In genomic region chr3:71652786-71653419, GRCh38 we compare ENCODE assay signal across 8 cellular contexts.
DNase-seq lines count a peak whose midpoint lies in the region; ATAC-seq and TF ChIP-seq lines count a peak whose summit lies in the region.

No MANE protein-coding gene starts in this region.

- H3K4me3 Mint-ChIP-seq in activated T-helper 1 cell treated with anti-CD3 and anti-CD28 coated beads, Interleukin-12 subunit alpha, Interleukin-12 subunit beta, Interleukin-2, Interleukin-4 antibody, amounts not matched to agents 30 ng/mL and 10 ng/mL and 1 ng/mL, durations not matched to agents 14 hours and 24 hours and 36 hours, result no peak overlapping the region
- no peak overlapping the region for H3K4me3 Mint-ChIP-seq in glutamatergic neuron (ENCODE audit: unreplicated experiment)

- H3K27ac ChIP-seq in psoas muscle, result no peak overlapping the region

- no peaks in the 10 kb centered on the region for H3K4me1 Mint-ChIP-seq in activated T-helper 1 cell treated with anti-CD3 and anti-CD28 coated beads, Interleukin-12 subunit alpha, Interleukin-12 subunit beta, Interleukin-2, Interleukin-4 antibody, amounts not matched to agents 30 ng/mL and 10 ng/mL and 1 ng/mL, durations not matched to agents 14 hours and 24 hours and 36 hours (ENCODE audit: low read depth)
- no peaks in the 10 kb centered on the region for H3K4me1 Mint-ChIP-seq in glutamatergic neuron (ENCODE audit: low read depth, unreplicated experiment)

- no peaks in the 10 kb centered on the region for H3K27me3 ChIP-seq in BE2C
- H3K27me3 ChIP-seq in psoas muscle (ENCODE audit: insufficient read depth in 3 of 3, low read length in 2 of 3), result no peaks in the 10 kb centered on the region

- peak overlapping the region; percentile 55 for H3K27ac Mint-ChIP-seq in activated T-helper 1 cell treated with anti-CD3 and anti-CD28 coated beads, Interleukin-12 subunit alpha, Interleukin-12 subunit beta, Interleukin-2, Interleukin-4 antibody, amounts not matched to agents 30 ng/mL and 10 ng/mL and 1 ng/mL, durations not matched to agents 14 hours and 24 hours and 36 hours
- H3K27ac Mint-ChIP-seq in glutamatergic neuron (ENCODE audit: unreplicated experiment), result no peak overlapping the region

- ATAC-seq in GM18909 (IDR thresholded peaks at IDR 0.05; ENCODE audit: poor library complexity, unreplicated experiment) (peak; percentile 48), psoas muscle (peak; percentile 56 to 83 (median 72)), GM18870 (IDR thresholded peaks at IDR 0.05; ENCODE audit: unreplicated experiment) (no peak), GM21423 (IDR thresholded peaks at IDR 0.05; ENCODE audit: unreplicated experiment) (no peak)

- H3K9me3 ChIP-seq in BE2C (no peaks in the 10 kb centered on the region), psoas muscle (no peaks in the 10 kb centered on the region)

- peak; percentile 49 for DNase-seq in BE2C
- DNase-seq in NCI-H2171 treated with DMSO at 0.1 percent for 48 hours (lab: John Stamatoyannopoulos, UW), result peak; percentile 65
- no peak for DNase-seq in activated T-helper 1 cell treated with anti-CD3 and anti-CD28 coated beads, Interleukin-12 subunit alpha, Interleukin-12 subunit beta, Interleukin-2, Interleukin-4 antibody, amounts not matched to agents 30 ng/mL and 10 ng/mL and 1 ng/mL, durations not matched to agents 14 hours and 24 hours and 36 hours (ENCODE audit: low spot score)
- DNase-seq in glutamatergic neuron, result peak; percentile 27
- peak in 1 of 2 donors; percentile 28 for DNase-seq in psoas muscle

- no peaks in the 10 kb centered on the region for H3K4me1 ChIP-seq in BE2C
- H3K4me1 ChIP-seq in psoas muscle, result peaks cover 3% of the 10 kb centered on the region

- no peaks in the 10 kb centered on the region for H3K27me3 Mint-ChIP-seq in activated T-helper 1 cell treated with anti-CD3 and anti-CD28 coated beads, Interleukin-12 subunit alpha, Interleukin-12 subunit beta, Interleukin-2, Interleukin-4 antibody, amounts not matched to agents 30 ng/mL and 10 ng/mL and 1 ng/mL, durations not matched to agents 14 hours and 24 hours and 36 hours (ENCODE audit: insufficient read depth)
- H3K27me3 Mint-ChIP-seq in glutamatergic neuron (ENCODE audit: unreplicated experiment), result peaks cover 2% of the 10 kb centered on the region

- TF ChIP-seq CTCF in BE2C (IDR thresholded peaks at IDR 0.05; ENCODE audit: low read depth, low read length), result peak; percentile 60
- TF ChIP-seq CTCF in glutamatergic neuron (IDR thresholded peaks at IDR 0.05; ENCODE audit: partially characterized antibody, unreplicated experiment), result no peak
- TF ChIP-seq CTCF in psoas muscle (IDR thresholded peaks at IDR 0.05), result peak; percentile 58

- WGBS in psoas muscle, 3 donors, result 24 to 36% (median 28%) methylated on average over 14 of the region's 14 CpGs

- H3K4me3 ChIP-seq in BE2C (ENCODE audit: low read depth, low read length) (no peak overlapping the region), psoas muscle (no peak overlapping the region)

- H3K36me3 ChIP-seq in BE2C (no peaks in the 10 kb centered on the region), psoas muscle (ENCODE audit: insufficient read depth in 1 of 2, low read depth in 1 of 2) (no peaks in the 10 kb centered on the region)

- no peaks in the 10 kb centered on the region for H3K9me3 Mint-ChIP-seq in activated T-helper 1 cell treated with anti-CD3 and anti-CD28 coated beads, Interleukin-12 subunit alpha, Interleukin-12 subunit beta, Interleukin-2, Interleukin-4 antibody, amounts not matched to agents 30 ng/mL and 10 ng/mL and 1 ng/mL, durations not matched to agents 14 hours and 24 hours and 36 hours
- no peaks in the 10 kb centered on the region for H3K9me3 Mint-ChIP-seq in glutamatergic neuron (ENCODE audit: unreplicated experiment)

- intact Hi-C loops in activated T-helper 1 cell treated with anti-CD3 and anti-CD28 coated beads, Interleukin-12 subunit alpha, Interleukin-12 subunit beta, Interleukin-2, Interleukin-4 antibody, amounts not matched to agents 30 ng/mL and 10 ng/mL and 1 ng/mL, durations not matched to agents 14 hours and 24 hours and 36 hours (cut with micrococcal nuclease), result loop anchor here (1.0 kb wide), 2 partner anchors 1103 to 1122 kb away; no protein-coding TSS in a partner anchor
- intact Hi-C loops in psoas muscle (cut with DNase I), result loop anchor here (2.0 to 10.0 kb wide), 4 partner anchors 1101 to 1591 kb away; no protein-coding TSS in a partner anchor

- H3K36me3 Mint-ChIP-seq in activated T-helper 1 cell treated with anti-CD3 and anti-CD28 coated beads, Interleukin-12 subunit alpha, Interleukin-12 subunit beta, Interleukin-2, Interleukin-4 antibody, amounts not matched to agents 30 ng/mL and 10 ng/mL and 1 ng/mL, durations not matched to agents 14 hours and 24 hours and 36 hours (ENCODE audit: low read depth), result no peaks in the 10 kb centered on the region
- H3K36me3 Mint-ChIP-seq in glutamatergic neuron (ENCODE audit: unreplicated experiment), result no peaks in the 10 kb centered on the region

Comparison
In these comparisons a context has a peak if more than half of its experiments do, and no peak if none do; other contexts are left out.
1. ATAC-seq: peak in GM18909 (single experiment) and psoas muscle (4 of 4); none in GM18870 (single experiment) and GM21423 (single experiment).